Comparison of ENCODE assay signal across 2 cellular contexts in the genomic region with DNA sequence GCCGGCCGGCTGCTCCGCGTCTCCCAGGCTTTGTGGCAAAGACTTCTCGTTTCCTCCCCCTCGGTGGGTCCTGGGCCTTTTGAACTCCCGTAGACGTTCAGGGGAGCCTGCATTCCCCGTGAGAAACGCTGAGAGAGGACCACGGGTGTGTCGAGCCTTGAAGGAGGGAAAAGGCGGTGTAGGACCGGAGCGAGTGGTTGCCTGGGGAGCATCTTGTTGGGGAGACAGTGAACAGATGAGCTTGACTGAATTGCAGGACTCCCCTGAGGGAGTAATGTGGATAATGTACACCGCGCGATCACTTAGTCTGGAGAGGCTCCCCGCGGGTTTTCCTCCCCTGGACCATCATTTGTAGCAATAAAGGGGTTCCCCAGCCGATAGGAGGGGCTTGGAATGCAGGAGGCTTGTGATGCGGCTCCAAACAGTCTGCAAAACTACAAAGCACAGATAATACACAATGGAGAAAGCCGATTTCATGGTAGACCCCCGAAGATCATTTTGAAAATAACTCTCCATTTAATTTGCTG.
A peak's percentile ranks its signal among the peaks of the same experiment; 100 is the strongest.
TF ChIP-seq lines count a peak whose summit lies in the region.

No MANE protein-coding gene starts in this region.

TF ChIP-seq in GM12878, 131 proteins besides CTCF, POLR2A, EP300 and RAD21 (continued from another document):
- TF ChIP-seq TCF3 (IDR thresholded peaks at IDR 0.05; ENCODE audit: borderline replicate concordance, insufficient read depth, low read depth, low read length) (peak; percentile 68; the same call in 1 of the 2 replicates), KAT2A (conservative IDR thresholded peaks at IDR 0.05; ENCODE audit: control insufficient read depth, low read depth, low read length) (no peak), NBN (IDR thresholded peaks at IDR 0.05) (0 out of 2 replicates have a peak, but pooled peaks have one; percentile 29), ZBED1 (IDR thresholded peaks at IDR 0.05; ENCODE audit: borderline replicate concordance) (no peak), CREM (IDR thresholded peaks at IDR 0.05; ENCODE audit: low read depth) (0 out of 2 replicates have a peak, but pooled peaks have one; percentile 1), NFXL1 (IDR thresholded peaks at IDR 0.05; ENCODE audit: borderline replicate concordance) (no peak), RUNX3 (IDR thresholded peaks at IDR 0.05; ENCODE audit: low read length) (peak; percentile 29; the same call in 1 of the 2 replicates), SPI1 (IDR thresholded peaks at IDR 0.05; ENCODE audit: borderline replicate concordance, insufficient read depth, low read depth, low read length) (0 out of 2 replicates have a peak, but pooled peaks have one; percentile 15), GABPA (IDR thresholded peaks at IDR 0.05; ENCODE audit: low read depth) (no peak), POLR2AphosphoS5 (IDR thresholded peaks at IDR 0.05; ENCODE audit: low read length) (0 out of 2 replicates have a peak, but pooled peaks have one; percentile 47)
- TF ChIP-seq, protein P1, sequence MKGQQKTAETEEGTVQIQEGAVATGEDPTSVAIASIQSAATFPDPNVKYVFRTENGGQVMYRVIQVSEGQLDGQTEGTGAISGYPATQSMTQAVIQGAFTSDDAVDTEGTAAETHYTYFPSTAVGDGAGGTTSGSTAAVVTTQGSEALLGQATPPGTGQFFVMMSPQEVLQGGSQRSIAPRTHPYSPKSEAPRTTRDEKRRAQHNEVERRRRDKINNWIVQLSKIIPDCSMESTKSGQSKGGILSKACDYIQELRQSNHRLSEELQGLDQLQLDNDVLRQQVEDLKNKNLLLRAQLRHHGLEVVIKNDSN (IDR thresholded peaks at IDR 0.05; ENCODE audit: borderline replicate concordance, extremely low read length, insufficient read depth, low read depth, low read length), result no peak

TF ChIP-seq in liver, 16 proteins besides CTCF, POLR2A, EP300 and RAD21 (continued from another document):
- TF ChIP-seq, protein P2, sequence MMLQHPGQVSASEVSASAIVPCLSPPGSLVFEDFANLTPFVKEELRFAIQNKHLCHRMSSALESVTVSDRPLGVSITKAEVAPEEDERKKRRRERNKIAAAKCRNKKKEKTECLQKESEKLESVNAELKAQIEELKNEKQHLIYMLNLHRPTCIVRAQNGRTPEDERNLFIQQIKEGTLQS (IDR thresholded peaks at IDR 0.05), result no peak
- no peak for TF ChIP-seq HNF4G (IDR thresholded peaks at IDR 0.05)
